Comparison of ENCODE assay signal across 9 cellular contexts in genomic region chr12:121110211-121110940, GRCh38. TPM values are rescaled to one million over a fixed set of nuclear protein-coding genes. Genes with fewer than 3 reads are reported as not detected.
DNase-seq lines count a peak whose midpoint lies in the region; ATAC-seq, FAIRE-seq and TF ChIP-seq lines count a peak whose summit lies in the region.
"Had no signal": no experiment of that assay in that cellular context is flagged by ENCODE, and none has a peak within 500 bp of the region (broad histone marks: within the 10 kb centered on the region; RNA-seq: fewer than 3 reads in every experiment).

No MANE protein-coding gene starts in this region.

- no peaks in the 10 kb centered on the region for H3K36me3 Mint-ChIP-seq in MCF 10A (ENCODE audit: insufficient read depth, unreplicated experiment)
- H3K36me3 Mint-ChIP-seq: activated naive CD8-positive, alpha-beta T cell had no signal

- H2AFZ ChIP-seq in keratinocyte (ENCODE audit: control insufficient read depth, low read length): no peak overlapping the region

- no peak overlapping the region for H3K9ac ChIP-seq in keratinocyte (ENCODE audit: control insufficient read depth, extremely low read depth, insufficient read depth, low read length)

- no peaks in the 10 kb centered on the region for H3K9me3 Mint-ChIP-seq in MCF 10A (ENCODE audit: unreplicated experiment)

- H3K4me1 ChIP-seq in DOHH2 (ENCODE audit: control insufficient read depth, low read length) (no peaks in the 10 kb centered on the region), keratinocyte (ENCODE audit: control insufficient read depth, extremely low read depth, insufficient read depth, low read length) (peaks cover 4% of the 10 kb centered on the region)

- H3K4me3 Mint-ChIP-seq in MCF 10A (ENCODE audit: unreplicated experiment): no peak overlapping the region
- H3K4me3 Mint-ChIP-seq: activated naive CD8-positive, alpha-beta T cell had no signal

- no peaks in the 10 kb centered on the region for H3K9me1 ChIP-seq in keratinocyte (ENCODE audit: control insufficient read depth, extremely low read depth, insufficient read depth, low read length)

- no peaks in the 10 kb centered on the region for H3K79me2 ChIP-seq in DOHH2 (ENCODE audit: control insufficient read depth, low read length)
- no peaks in the 10 kb centered on the region for H3K79me2 ChIP-seq in keratinocyte (ENCODE audit: control insufficient read depth, insufficient read depth, low read length)

- DNase-seq in H7: peak; percentile 64
- peak; percentile 11 for DNase-seq in NCI-H1694 (lab: John Stamatoyannopoulos, UW)
- peak; percentile 42 for DNase-seq in UCSD-AML1 (lab: John Stamatoyannopoulos, UW; ENCODE audit: unreplicated experiment)
- DNase-seq in MCF 10A (ENCODE audit: unreplicated experiment): peak; percentile 76
- DNase-seq in keratinocyte (ENCODE audit: low read depth, low spot score): no peak
- peak; percentile 69 to 72 for DNase-seq in stimulated activated CD4-positive, alpha-beta T cell treated with anti-CD3 and anti-CD28 coated beads, Interleukin-2, amount 100 ng/mL, for 24 hours

- H3K27ac ChIP-seq in DOHH2 (ENCODE audit: low read depth, low read length) (no peak overlapping the region), keratinocyte (ENCODE audit: control insufficient read depth, insufficient read depth, low read length) (no peak overlapping the region)

- H3K4me3 ChIP-seq in DOHH2 (ENCODE audit: low read length): no peak overlapping the region
- no peak overlapping the region for H3K4me3 ChIP-seq in H7 (ENCODE audit: insufficient read depth, low read depth, low read length)
- H3K4me3 ChIP-seq in keratinocyte (ENCODE audit: control insufficient read depth in 2 of 3, extremely low read depth in 1 of 3, insufficient read depth in 2 of 3, low read depth in 1 of 3, low read length in 3 of 3): no peak overlapping the region

- no peaks in the 10 kb centered on the region for H3K4me1 Mint-ChIP-seq in MCF 10A (ENCODE audit: insufficient read depth, unreplicated experiment)

- H3K27me3 ChIP-seq in DOHH2 (ENCODE audit: control insufficient read depth, low read length): no peaks in the 10 kb centered on the region
- no peaks in the 10 kb centered on the region for H3K27me3 ChIP-seq in H7 (ENCODE audit: control insufficient read depth, insufficient read depth, low read length)
- no peaks in the 10 kb centered on the region for H3K27me3 ChIP-seq in keratinocyte (ENCODE audit: control insufficient read depth, extremely low read depth, insufficient read depth, low read length)

- ATAC-seq in GM19328 (IDR thresholded peaks at IDR 0.05; ENCODE audit: unreplicated experiment): no peak

- H3K9me2 ChIP-seq in DOHH2 (replicated peaks; ENCODE audit: control insufficient read depth, low read length): no peaks in the 10 kb centered on the region

- H4K20me1 ChIP-seq in DOHH2 (ENCODE audit: control insufficient read depth, insufficient read depth, low read depth, low read length) (no peaks in the 10 kb centered on the region), keratinocyte (ENCODE audit: control insufficient read depth, extremely low read depth, insufficient read depth, low read length) (no peaks in the 10 kb centered on the region)

- POLR2A ChIA-PET in MCF 10A (lab: Yijun Ruan, JAX): no interaction called here

- CTCF ChIA-PET in MCF 10A (lab: Yijun Ruan, JAX): interaction anchor here (0.6 to 4.3 kb wide), 19 partner anchors 8 to 527 kb away, joined by 3 to 18 read pairs (median 4); no protein-coding TSS in a partner anchor

- no peaks in the 10 kb centered on the region for H3K36me3 ChIP-seq in DOHH2 (ENCODE audit: control insufficient read depth, low read length)
- no peaks in the 10 kb centered on the region for H3K36me3 ChIP-seq in H7 (replicated peaks; ENCODE audit: control insufficient read depth, insufficient read depth, low read length)
- no peaks in the 10 kb centered on the region for H3K36me3 ChIP-seq in keratinocyte (ENCODE audit: control insufficient read depth in 2 of 2, extremely low read depth in 1 of 2, insufficient read depth in 2 of 2, low read length in 2 of 2)

- H3K9me3 ChIP-seq in DOHH2 (ENCODE audit: control insufficient read depth, insufficient read depth, low read length) (no peaks in the 10 kb centered on the region), keratinocyte (ENCODE audit: control insufficient read depth, low read depth, low read length) (no peaks in the 10 kb centered on the region)

- no peak overlapping the region for H3K4me2 ChIP-seq in DOHH2 (ENCODE audit: low read length)
- no peak overlapping the region for H3K4me2 ChIP-seq in keratinocyte (ENCODE audit: control insufficient read depth, extremely low read depth, insufficient read depth, low read depth, low read length)

- TF ChIP-seq CTCF in DOHH2 (IDR thresholded peaks at IDR 0.05; ENCODE audit: low read depth, low read length, poor library complexity, severe bottlenecking) (peak; percentile 98), MCF 10A (IDR thresholded peaks at IDR 0.05; ENCODE audit: unreplicated experiment) (peak; percentile 94), keratinocyte (optimal IDR thresholded peaks at IDR 0.05 in 1 of 3, IDR thresholded peaks at IDR 0.05 in 1 of 3, conservative IDR thresholded peaks at IDR 0.05 in 1 of 3; ENCODE audit: extremely low read depth in 1 of 3, insufficient read depth in 2 of 3, low read length in 3 of 3) (peak; percentile 86 to 98 (median 93))

- no peak overlapping the region for H3K27ac Mint-ChIP-seq in MCF 10A (ENCODE audit: low read depth, unreplicated experiment)
- H3K27ac Mint-ChIP-seq: activated naive CD8-positive, alpha-beta T cell had no signal

- no TSS peak for BruUV-seq in MCF 10A (replicated peaks; lab: Mats Ljungman, UMichigan)

- peak; percentile 93 for FAIRE-seq in keratinocyte (lab: Jason Lieb, UNC)

- H3K27me3 Mint-ChIP-seq in MCF 10A (ENCODE audit: insufficient read depth, unreplicated experiment): no peaks in the 10 kb centered on the region
- H3K27me3 Mint-ChIP-seq: activated naive CD8-positive, alpha-beta T cell had no signal

- intact Hi-C loops in MCF 10A (cut with micrococcal nuclease): loop anchor here (1.0 to 5.0 kb wide), 5 partner anchors 48 to 527 kb away; partner anchors contain the start of gene CAMKK2

- H3F3A ChIP-seq in DOHH2 (ENCODE audit: control insufficient read depth, insufficient read depth): no peaks in the 10 kb centered on the region

- dilution Hi-C loops in keratinocyte (cut with MboI; ENCODE audit: extremely low pct_ligation_motif_present, low sequenced_read_pairs): no loop called here

RNA-seq across cellular contexts. Expression of gene P2RX7, which starts 22.3 kb away (rescaled TPM):
- total RNA-seq in H7 (2014; rRNA removed; shearing (Covaris generic)): 0.07 TPM in 1 of 2 replicates, not detected in the other
- 0.68 and 1.3 TPM in 2 replicates for total RNA-seq in MCF 10A (2022)
- 0.12 to 0.21 TPM (median 0.20 TPM) in 3 replicates for polyA plus RNA-seq in keratinocyte
- 1.1 TPM for polyA plus RNA-seq in keratinocyte (2011; ENCODE audit: low read depth)
- 0.07 and 0.14 TPM in 2 replicates for polyA plus RNA-seq in keratinocyte (2011; cell fraction: cytosol; rRNA removed)
- polyA plus RNA-seq in keratinocyte (2011; cell fraction: nucleus; rRNA removed): 0.23 and 0.63 TPM in 2 replicates
- polyA plus RNA-seq in keratinocyte (2012; ENCODE audit: low replicate concordance): 0.09 and 2.2 TPM in 2 replicates
- polyA minus RNA-seq in keratinocyte: 0.03 TPM in 1 of 3 replicates, not detected in the others
- not detected for polyA minus RNA-seq in keratinocyte (2011; cell fraction: cytosol; rRNA and poly(A)+ RNA removed)
- polyA minus RNA-seq in keratinocyte (2011; cell fraction: nucleus; rRNA and poly(A)+ RNA removed): 0.21 TPM in 1 of 2 replicates, not detected in the other
